ENCODE assay signal across 23 cellular contexts in genomic region chr2:36807223-36807886, GRCh38.
DNase-seq lines count a peak whose midpoint lies in the region; TF ChIP-seq lines count a peak whose summit lies in the region.
"Had no signal": no experiment of that assay in that cellular context is flagged by ENCODE, and none has a peak within 500 bp of the region (broad histone marks: within the 10 kb centered on the region; RNA-seq: fewer than 3 reads in every experiment).

No MANE protein-coding gene starts in this region.

- H3K79me2 ChIP-seq in osteoblast (ENCODE audit: insufficient read depth, low read length), result no peaks in the 10 kb centered on the region

- no peaks in the 10 kb centered on the region for H3K9me3 ChIP-seq in osteoblast (ENCODE audit: low read depth, low read length)
- H3K9me3 ChIP-seq: A549, adrenal gland, left ventricle myocardium inferior, suprapubic skin had no signal

- H3K27me3 ChIP-seq in osteoblast (ENCODE audit: insufficient read depth, low read length), result no peaks in the 10 kb centered on the region
- H3K27me3 ChIP-seq: adrenal gland, suprapubic skin had no signal

- H3K27ac ChIP-seq in osteoblast (ENCODE audit: low read depth, low read length), result no peak overlapping the region
- H3K27ac ChIP-seq: A549, adrenal gland, GM23248, left ventricle myocardium inferior, SK-N-MC, suprapubic skin had no signal

- no peaks in the 10 kb centered on the region for H3K4me1 ChIP-seq in osteoblast (ENCODE audit: insufficient read depth, low read length)
- H3K4me1 ChIP-seq: A549, adrenal gland, left ventricle myocardium inferior, suprapubic skin had no signal

- H3K4me3 ChIP-seq in fibroblast of mammary gland (ENCODE audit: control insufficient read depth, low read depth, low read length) (no peak overlapping the region), osteoblast (ENCODE audit: insufficient read depth, low read length) (no peak overlapping the region)
- H3K4me3 ChIP-seq: A549, adrenal gland, GM23248, left ventricle myocardium inferior, SK-N-MC, suprapubic skin had no signal

- H3K4me2 ChIP-seq in osteoblast (ENCODE audit: insufficient read depth, low read length), result no peak overlapping the region
- H3K4me2 ChIP-seq: A549 had no signal

- H3K36me3 ChIP-seq in osteoblast (ENCODE audit: insufficient read depth, low read length), result no peaks in the 10 kb centered on the region
- H3K36me3 ChIP-seq: adrenal gland, left ventricle myocardium inferior, suprapubic skin had no signal

- no peak overlapping the region for H2AFZ ChIP-seq in osteoblast (ENCODE audit: low read length)
- H2AFZ ChIP-seq: GM23248 had no signal

- H4K20me1 ChIP-seq in osteoblast (ENCODE audit: insufficient read depth, low read length), result no peaks in the 10 kb centered on the region

- TF ChIP-seq CTCF in fibroblast of mammary gland (conservative IDR thresholded peaks at IDR 0.05; ENCODE audit: control insufficient read depth, insufficient read depth, low read depth, low read length), result no peak
- TF ChIP-seq CTCF in osteoblast (IDR thresholded peaks at IDR 0.05; ENCODE audit: extremely low read depth, low read depth, low read length), result no peak

- peak; percentile 18 for DNase-seq in NCI-H82 (lab: John Stamatoyannopoulos, UW)
- no peak for DNase-seq in NCI-H82 treated with DMSO at 0.1 percent for 48 hours (lab: John Stamatoyannopoulos, UW; ENCODE audit: unreplicated experiment)
- peak; percentile 22 for DNase-seq in LoVo (ENCODE audit: low spot score)
- DNase-seq in fibroblast of mammary gland (ENCODE audit: low read depth), result peak; percentile 5
- DNase-seq in osteoblast (ENCODE audit: insufficient read length, low spot score, missing footprints), result peak; percentile 13
- no peak for DNase-seq in RPMI8226
- no peak for DNase-seq in central memory CD4-positive, alpha-beta T cell
- DNase-seq in NCI-H748 treated with DMSO at 0.1 percent for 48 hours (lab: John Stamatoyannopoulos, UW), result no peak
- DNase-seq: activated CD4-positive, alpha-beta memory T cell treated with anti-CD3 and anti-CD28 coated beads for 36 hours; activated CD4-positive, alpha-beta T cell treated with anti-CD3 and anti-CD28 coated beads for 1 hour; activated naive CD4-positive, alpha-beta T cell treated with Interleukin-2 at 50 U/mL for 16 hours; adrenal gland; CD4-positive, alpha-beta T cell; GM23248; Kasumi-1; left ventricle myocardium inferior; naive thymus-derived CD4-positive, alpha-beta T cell; NCI-H1436; NCI-H2081; stimulated activated naive B cell treated with anti-CD40 and anti-IgM and Interleukin-4, amounts not matched to agents 10 μg/mL and 1 μg/mL and 100 μg/mL, for 72 hours had no signal

Comparison
In these comparisons a context has a peak if more than half of its experiments do, and no peak if none do; other contexts are left out.
1. DNase-seq: peak in NCI-H82 (single experiment), LoVo (single experiment), fibroblast of mammary gland (single experiment) and osteoblast (single experiment); none in NCI-H82 treated with DMSO at 0.1 percent for 48 hours (single experiment), RPMI8226 (single experiment), central memory CD4-positive, alpha-beta T cell (single experiment) and NCI-H748 treated with DMSO at 0.1 percent for 48 hours (single experiment).